Comparison of ENCODE assay signal across 11 cellular contexts in the genomic region with DNA sequence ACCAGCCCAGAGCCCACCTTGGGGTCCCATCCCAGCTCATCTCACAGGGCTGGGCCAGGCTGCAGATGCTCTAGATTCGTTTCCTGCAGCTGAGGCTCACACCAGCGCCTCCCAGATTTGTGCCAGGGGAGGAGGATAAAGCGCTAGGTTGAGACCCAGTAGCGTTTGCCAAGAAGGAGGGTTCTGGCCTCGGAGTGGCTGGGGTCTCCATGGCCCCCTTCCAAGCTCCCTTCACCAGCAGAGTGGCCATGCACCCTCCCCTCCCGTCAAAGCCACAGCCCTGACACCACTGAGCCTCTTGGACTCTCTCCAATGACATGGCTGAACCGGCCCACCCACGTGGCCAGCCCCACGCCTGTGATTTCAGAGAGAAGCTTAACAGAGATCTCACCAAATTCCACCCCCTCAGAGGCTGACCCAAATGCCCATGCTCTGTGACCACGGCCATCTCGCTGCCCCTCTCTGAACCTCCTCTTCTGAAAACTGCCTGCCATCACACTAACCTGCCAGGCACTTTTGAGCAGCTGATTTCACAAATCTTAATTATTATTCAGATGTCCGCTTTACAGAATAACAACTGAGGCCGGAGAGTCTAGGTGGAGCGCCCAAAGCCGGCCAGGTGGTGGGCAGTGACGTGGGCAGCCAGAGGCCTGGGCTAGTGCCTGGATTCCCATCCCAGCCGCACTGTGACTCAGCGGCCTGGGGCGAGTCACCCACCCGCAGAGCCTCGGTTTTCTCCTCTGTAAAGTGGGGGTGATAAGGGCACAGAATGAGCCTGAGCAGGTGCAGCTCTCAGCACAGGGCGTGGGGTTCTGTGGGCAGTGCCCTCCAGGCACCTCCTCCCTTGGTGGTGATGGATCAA.
DNase-seq lines count a peak whose midpoint lies in the region; ATAC-seq and TF ChIP-seq lines count a peak whose summit lies in the region.
"Had no signal": no experiment of that assay in that cellular context is flagged by ENCODE, and none has a peak within 500 bp of the region (broad histone marks: within the 10 kb centered on the region; RNA-seq: fewer than 3 reads in every experiment).

No MANE protein-coding gene starts in this region.

- no peaks in the 10 kb centered on the region for H3K27me3 ChIP-seq in SK-N-SH (ENCODE audit: insufficient read depth)
- no peaks in the 10 kb centered on the region for H3K27me3 ChIP-seq in heart right ventricle
- H3K27me3 ChIP-seq in spleen (replicated peaks in 1 of 7), result no peaks in the 10 kb centered on the region

- H3K9me2 ChIP-seq in SK-N-SH, result no peaks in the 10 kb centered on the region

- H3K36me3 ChIP-seq in SK-N-SH (replicated peaks in 1 of 2; ENCODE audit: control insufficient read depth in 1 of 2, insufficient read depth in 2 of 2, low read length in 1 of 2) (no peaks in the 10 kb centered on the region), heart right ventricle (no peaks in the 10 kb centered on the region), spleen (no peaks in the 10 kb centered on the region)

- no peak overlapping the region for H3K9ac ChIP-seq in SK-N-SH
- H3K9ac ChIP-seq: parathyroid adenoma had no signal

- DNase-seq in HCEC 1CT (peak; percentile 43), SK-N-SH (no peak), heart right ventricle (peak; percentile 38 to 46), spleen (no peak), HT-29 (ENCODE audit: low spot score) (no peak), midbrain (lab: John Stamatoyannopoulos, UW) (no peak)
- DNase-seq: activated CD4-positive, alpha-beta T cell treated with anti-CD3 and anti-CD28 coated beads for 4 hours; NCI-H2029 treated with DMSO at 0.1 percent for 48 hours had no signal

- TF ChIP-seq POLR2A in spleen (IDR thresholded peaks at IDR 0.05), result no peak

- TF ChIP-seq EP300 in SK-N-SH (IDR thresholded peaks at IDR 0.05; ENCODE audit: borderline replicate concordance in 1 of 2, low read depth in 1 of 2, low read length in 1 of 2), result no peak

- CTCF ChIA-PET in SK-N-SH (lab: Yijun Ruan, JAX), result interaction anchor here (0.7 to 1.6 kb wide), 3 partner anchors 11 to 272 kb away, joined by 3 to 5 read pairs (median 3); no protein-coding TSS in a partner anchor

- TF ChIP-seq RAD21 in SK-N-SH (IDR thresholded peaks at IDR 0.05; ENCODE audit: low read length), result no peak

- 59% methylated on average over 21 of the region's 22 CpGs for WGBS in SK-N-SH (ENCODE audit: low lambda C conversion rate)
- WGBS in heart right ventricle, 2 donors, result 61 to 62% methylated on average over 22 of the region's 22 CpGs
- 44 to 78% (median 63%) methylated on average over 17 to 22 of the region's 22 CpGs for WGBS in spleen, 5 donors

- H3K4me3 ChIP-seq in SK-N-SH (ENCODE audit: low read depth in 2 of 2, low read length in 1 of 2), result no peak overlapping the region
- no peak overlapping the region for H3K4me3 ChIP-seq in heart right ventricle
- H3K4me3 ChIP-seq in spleen, result no peak overlapping the region

- no peaks in the 10 kb centered on the region for H3K9me3 ChIP-seq in SK-N-SH
- no peaks in the 10 kb centered on the region for H3K9me3 ChIP-seq in heart right ventricle
- H3K9me3 ChIP-seq in spleen, result no peaks in the 10 kb centered on the region

- H4K20me1 ChIP-seq in SK-N-SH (ENCODE audit: insufficient read depth), result no peaks in the 10 kb centered on the region

- H3K79me2 ChIP-seq in SK-N-SH (ENCODE audit: insufficient read depth), result no peaks in the 10 kb centered on the region
- H3K79me2 ChIP-seq: parathyroid adenoma had no signal

- intact Hi-C loops in heart right ventricle (cut with DNase I) (loop anchor here in 2 of 10 donors (5.0 kb wide), 1 partner anchor 32 kb away; no protein-coding TSS in a partner anchor), spleen (cut with DNase I; ENCODE audit: low total_unique reads) (no loop called here)

- H2AFZ ChIP-seq in SK-N-SH (ENCODE audit: low read depth), result no peak overlapping the region
- H2AFZ ChIP-seq: parathyroid adenoma had no signal

- POLR2A ChIA-PET in SK-N-SH (lab: Yijun Ruan, JAX), result interaction anchor here (0.6 to 2.4 kb wide), 5 partner anchors 17 to 291 kb away, joined by 3 to 13 read pairs (median 3); no protein-coding TSS in a partner anchor

- no peak overlapping the region for H3K4me2 ChIP-seq in SK-N-SH

- ATAC-seq in heart right ventricle, result no peak
- no peak for ATAC-seq in HG02588 (IDR thresholded peaks at IDR 0.05; ENCODE audit: unreplicated experiment)
- no peak for ATAC-seq in GM18867 (IDR thresholded peaks at IDR 0.05; ENCODE audit: unreplicated experiment)

- peak overlapping the region in 1 of 2 experiments; percentile 3; a peak in 1 of 4 replicates for H3K27ac ChIP-seq in SK-N-SH (ENCODE audit: low read depth in 2 of 2, low read length in 1 of 2)
- peak overlapping the region in 4 of 10 donors; percentile 10 to 31 (median 20) for H3K27ac ChIP-seq in heart right ventricle
- peak overlapping the region in 5 of 8 donors; percentile 5 to 51 (median 14) for H3K27ac ChIP-seq in spleen
- H3K27ac ChIP-seq: parathyroid adenoma had no signal

- no peak for TF ChIP-seq CTCF in SK-N-SH (IDR thresholded peaks at IDR 0.05)
- TF ChIP-seq CTCF in heart right ventricle (IDR thresholded peaks at IDR 0.05), result no peak
- TF ChIP-seq CTCF in spleen (IDR thresholded peaks at IDR 0.05 in 8 of 11, conservative IDR thresholded peaks at IDR 0.05 in 3 of 11), result no peak

- peaks cover 12% of the 10 kb centered on the region for H3F3A ChIP-seq in SK-N-SH (replicated peaks; ENCODE audit: insufficient read depth)

- peaks cover 25 to 37% of the 10 kb centered on the region in 2 experiments; a peak in 3 of 4 replicates for H3K4me1 ChIP-seq in SK-N-SH (ENCODE audit: control insufficient read depth in 1 of 2, insufficient read depth in 2 of 2, low read depth in 1 of 2, low read length in 1 of 2)
- H3K4me1 ChIP-seq in heart right ventricle, result peaks cover 11 to 32% (median 27%) of the 10 kb centered on the region in 9 donors
- H3K4me1 ChIP-seq in spleen, result peaks cover 7 to 52% (median 28%) of the 10 kb centered on the region in 6 donors

TF ChIP-seq in SK-N-SH, 30 proteins besides CTCF, POLR2A, EP300 and RAD21:
- TF ChIP-seq, protein P1, sequence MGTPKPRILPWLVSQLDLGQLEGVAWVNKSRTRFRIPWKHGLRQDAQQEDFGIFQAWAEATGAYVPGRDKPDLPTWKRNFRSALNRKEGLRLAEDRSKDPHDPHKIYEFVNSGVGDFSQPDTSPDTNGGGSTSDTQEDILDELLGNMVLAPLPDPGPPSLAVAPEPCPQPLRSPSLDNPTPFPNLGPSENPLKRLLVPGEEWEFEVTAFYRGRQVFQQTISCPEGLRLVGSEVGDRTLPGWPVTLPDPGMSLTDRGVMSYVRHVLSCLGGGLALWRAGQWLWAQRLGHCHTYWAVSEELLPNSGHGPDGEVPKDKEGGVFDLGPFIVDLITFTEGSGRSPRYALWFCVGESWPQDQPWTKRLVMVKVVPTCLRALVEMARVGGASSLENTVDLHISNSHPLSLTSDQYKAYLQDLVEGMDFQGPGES (IDR thresholded peaks at IDR 0.05; ENCODE audit: low read depth, low read length), result no peak
- TF ChIP-seq MXI1 (IDR thresholded peaks at IDR 0.05; ENCODE audit: low read depth, low read length) (no peak), RFX5 (IDR thresholded peaks at IDR 0.05; ENCODE audit: low read length) (no peak), POLR2AphosphoS5 (IDR thresholded peaks at IDR 0.05; ENCODE audit: low read depth, low read length) (no peak)
- TF ChIP-seq, protein P2, sequence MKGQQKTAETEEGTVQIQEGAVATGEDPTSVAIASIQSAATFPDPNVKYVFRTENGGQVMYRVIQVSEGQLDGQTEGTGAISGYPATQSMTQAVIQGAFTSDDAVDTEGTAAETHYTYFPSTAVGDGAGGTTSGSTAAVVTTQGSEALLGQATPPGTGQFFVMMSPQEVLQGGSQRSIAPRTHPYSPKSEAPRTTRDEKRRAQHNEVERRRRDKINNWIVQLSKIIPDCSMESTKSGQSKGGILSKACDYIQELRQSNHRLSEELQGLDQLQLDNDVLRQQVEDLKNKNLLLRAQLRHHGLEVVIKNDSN (IDR thresholded peaks at IDR 0.05; ENCODE audit: borderline replicate concordance, low read depth), result 0 out of 2 replicates have a peak, but pooled peaks have one; percentile 3
TF ChIP-seq in SK-N-SH: peak in this region for 1.

Comparison
In these comparisons a context has a peak if more than half of its experiments do, and no peak if none do; other contexts are left out.
1. DNase-seq: peak in HCEC 1CT (single experiment) and heart right ventricle (2 of 2); none in SK-N-SH (single experiment), spleen (single experiment), HT-29 (single experiment) and midbrain (single experiment).